In genomic region chr10:71527135-71527534, GRCh38 we compare ENCODE assay signal across 19 cellular contexts.
DNase-seq lines count a peak whose midpoint lies in the region; ATAC-seq, FAIRE-seq and TF ChIP-seq lines count a peak whose summit lies in the region.
"Had no signal": no experiment of that assay in that cellular context is flagged by ENCODE, and none has a peak within 500 bp of the region (broad histone marks: within the 10 kb centered on the region; RNA-seq: fewer than 3 reads in every experiment).

No MANE protein-coding gene starts in this region.

- no peaks in the 10 kb centered on the region for H3K36me3 Mint-ChIP-seq in nephron progenitor cell (ENCODE audit: low read depth)

- intact Hi-C loops in HepG2 (cut with micrococcal nuclease; ENCODE audit: unreplicated experiment), result no loop called here

- no peak for FAIRE-seq in HepG2 (lab: Jason Lieb, UNC)
- FAIRE-seq: D721Med, urothelium cell line had no signal

- peaks cover 27% of the 10 kb centered on the region for H3K27me3 Mint-ChIP-seq in nephron progenitor cell (ENCODE audit: low read depth, poor library complexity)

- H2AFZ ChIP-seq in HepG2 (ENCODE audit: low read length), result no peak overlapping the region
- H2AFZ ChIP-seq: GM23248 had no signal

- POLR2A ChIA-PET in HepG2 (lab: Yijun Ruan, JAX), result no interaction called here

- H3K27me3 ChIP-seq in liver (ENCODE audit: control insufficient read depth in 4 of 4, insufficient read depth in 4 of 4, low read length in 3 of 4), result no peaks in the 10 kb centered on the region
- peaks cover 3 to 28% of the 10 kb centered on the region in 2 experiments; a peak in 4 of 5 replicates for H3K27me3 ChIP-seq in HepG2 (ENCODE audit: control insufficient read depth in 1 of 2, insufficient read depth in 2 of 2, low read length in 2 of 2)
- H3K27me3 ChIP-seq: heart left ventricle had no signal

- CTCF ChIA-PET in HepG2 (lab: Yijun Ruan, JAX; ENCODE audit: low intra/inter-chr PET ratio, low total read pairs), result no interaction called here

- DNase-seq in HepG2 (ENCODE audit: low spot score), result no peak
- peak; percentile 58 for DNase-seq in cerebellar cortex (ENCODE audit: low spot score)
- DNase-seq in nephron progenitor cell, result peak; percentile 78
- DNase-seq in cerebellar nuclear complex (lab: John Stamatoyannopoulos, UW), result no peak
- DNase-seq in NAMALWA (ENCODE audit: low spot score), result no peak
- DNase-seq in LoVo (ENCODE audit: low spot score), result no peak
- DNase-seq in NCI-H526 (lab: John Stamatoyannopoulos, UW), result no peak
- DNase-seq: activated CD8-positive, alpha-beta memory T cell treated with anti-CD3 and anti-CD28 coated beads for 24 hours; activated T-cell treated with anti-CD3 and anti-CD28 coated beads, Interleukin-2, amount 50 U/mL, for 24 hours; amniotic stem cell; GM23248; heart left ventricle; NCI-H524 treated with DMSO at 0.1 percent for 48 hours; SW 1271 had no signal

- H3K9ac ChIP-seq in liver (ENCODE audit: low read depth in 1 of 2, low read length in 2 of 2) (no peak overlapping the region), HepG2 (ENCODE audit: insufficient read depth, low read depth, low read length) (no peak overlapping the region)
- H3K9ac ChIP-seq: GM23248 had no signal

- TF ChIP-seq POLR2A in HepG2 (IDR thresholded peaks at IDR 0.05; ENCODE audit: insufficient read depth in 1 of 2, low read depth in 2 of 2, low read length in 2 of 2), result no peak

- TF ChIP-seq CTCF in liver (IDR thresholded peaks at IDR 0.05; ENCODE audit: low read depth, low read length, missing input control), result no peak
- no peak for TF ChIP-seq CTCF in HepG2 (CRISPR knock-in tag; IDR thresholded peaks at IDR 0.05)
- no peak for TF ChIP-seq CTCF in nephron progenitor cell (IDR thresholded peaks at IDR 0.05)

- in situ Hi-C loops in HepG2 (cut with HindIII; ENCODE audit: extremely low pct_ligation_motif_present, low pct_unique_long_range_greater_than_20kb), result no loop called here

- no peak for ATAC-seq in HepG2

- TF ChIP-seq EP300 in HepG2 (IDR thresholded peaks at IDR 0.05; ENCODE audit: low read depth in 2 of 2, low read length in 2 of 2), result no peak
- no peak for TF ChIP-seq EP300 in HepG2 (CRISPR knock-in tag; IDR thresholded peaks at IDR 0.05; ENCODE audit: borderline replicate concordance)

- 34% methylated on average over 12 of the region's 12 CpGs for WGBS in liver
- no CpG with 5 or more reads among the region's 12 CpGs for WGBS in HepG2 (ENCODE audit: low lambda C conversion rate)

- no peak overlapping the region for H3K4me2 ChIP-seq in HepG2 (ENCODE audit: low read depth, low read length)

- H3K27ac ChIP-seq in liver (ENCODE audit: low read depth in 1 of 2, low read length in 2 of 2) (no peak overlapping the region), HepG2 (ENCODE audit: extremely low read length, insufficient read depth, low read length) (no peak overlapping the region)
- H3K27ac ChIP-seq: epithelial cell of prostate, GM23248, heart left ventricle had no signal

- peaks cover 0 to 15% (median 6%) of the 10 kb centered on the region in 4 donors for H3K4me1 ChIP-seq in liver (ENCODE audit: control insufficient read depth in 4 of 4, insufficient read depth in 4 of 4, low read length in 3 of 4)
- peaks cover 7% of the 10 kb centered on the region for H3K4me1 ChIP-seq in HepG2 (ENCODE audit: insufficient read depth, low read length)

- H3K27ac Mint-ChIP-seq in nephron progenitor cell, result no peak overlapping the region
- H3K27ac Mint-ChIP-seq: activated T-cell treated with anti-CD3 and anti-CD28 coated beads, Interleukin-2, amount 50 U/mL, for 24 hours had no signal

- no peaks in the 10 kb centered on the region for H4K20me1 ChIP-seq in HepG2 (ENCODE audit: insufficient read depth, low read length)

- no TSS peak for BruUV-seq in HepG2 (replicated peaks; lab: Mats Ljungman, UMichigan)

- H3K4me3 Mint-ChIP-seq in nephron progenitor cell, result no peak overlapping the region
- H3K4me3 Mint-ChIP-seq: activated T-cell treated with anti-CD3 and anti-CD28 coated beads, Interleukin-2, amount 50 U/mL, for 24 hours had no signal

- H3K79me2 ChIP-seq in HepG2 (ENCODE audit: insufficient read depth, low read length), result no peaks in the 10 kb centered on the region

- TF ChIP-seq RAD21 in liver (IDR thresholded peaks at IDR 0.05), result no peak
- TF ChIP-seq RAD21 in HepG2 (CRISPR knock-in tag; IDR thresholded peaks at IDR 0.05), result no peak

- no peaks in the 10 kb centered on the region for H3K9me3 Mint-ChIP-seq in nephron progenitor cell

- H3K36me3 ChIP-seq in liver (ENCODE audit: control insufficient read depth in 4 of 4, insufficient read depth in 3 of 4, low read depth in 1 of 4, low read length in 3 of 4), result no peaks in the 10 kb centered on the region
- H3K36me3 ChIP-seq in HepG2 (replicated peaks in 1 of 2; ENCODE audit: control insufficient read depth in 1 of 2, insufficient read depth in 2 of 2, low read length in 2 of 2), result no peaks in the 10 kb centered on the region
- H3K36me3 ChIP-seq: heart left ventricle had no signal

- H3K4me1 Mint-ChIP-seq in nephron progenitor cell, result peaks cover 77% of the 10 kb centered on the region

- no peak overlapping the region for H3K4me3 ChIP-seq in liver (ENCODE audit: low read depth in 1 of 3, low read length in 3 of 3)
- H3K4me3 ChIP-seq in HepG2 (replicated peaks in 1 of 3; ENCODE audit: insufficient read depth in 1 of 3, low read depth in 2 of 3, low read length in 3 of 3), result no peak overlapping the region
- H3K4me3 ChIP-seq: GM23248, heart left ventricle, lung had no signal

- H3K9me3 ChIP-seq in liver (ENCODE audit: control insufficient read depth in 4 of 4, low read length in 3 of 4), result no peaks in the 10 kb centered on the region
- H3K9me3 ChIP-seq in HepG2 (ENCODE audit: low read length), result no peaks in the 10 kb centered on the region
- H3K9me3 ChIP-seq: heart left ventricle had no signal

TF ChIP-seq in liver, 16 proteins besides CTCF, POLR2A, EP300 and RAD21 (continues in another document):
- no peak for TF ChIP-seq EGR1 (IDR thresholded peaks at IDR 0.05; ENCODE audit: low read depth in 2 of 2)
- no peak for TF ChIP-seq GABPA (IDR thresholded peaks at IDR 0.05 in 1 of 2, conservative IDR thresholded peaks at IDR 0.05 in 1 of 2)
- no peak for TF ChIP-seq JUND (IDR thresholded peaks at IDR 0.05)
- no peak for TF ChIP-seq NR2F2 (IDR thresholded peaks at IDR 0.05)
- TF ChIP-seq SP1 (IDR thresholded peaks at IDR 0.05), result no peak
- no peak for TF ChIP-seq YY1 (IDR thresholded peaks at IDR 0.05)
- TF ChIP-seq TAF1 (conservative IDR thresholded peaks at IDR 0.05), result no peak
- TF ChIP-seq FOXA1 (IDR thresholded peaks at IDR 0.05), result no peak
- TF ChIP-seq HNF4G (IDR thresholded peaks at IDR 0.05), result no peak
- TF ChIP-seq FOXA2 (IDR thresholded peaks at IDR 0.05), result no peak
- TF ChIP-seq MAX (IDR thresholded peaks at IDR 0.05), result no peak
- no peak for TF ChIP-seq ATF3 (IDR thresholded peaks at IDR 0.05)

TF ChIP-seq in HepG2, 621 proteins besides CTCF, POLR2A, EP300 and RAD21:
- TF ChIP-seq AGO2 (optimal IDR thresholded peaks at IDR 0.05; ENCODE audit: low read depth, low read length), result no peak
- TF ChIP-seq SMAD1 (CRISPR knock-in tag; IDR thresholded peaks at IDR 0.05; ENCODE audit: borderline replicate concordance, low read depth), result no peak
- no peak for TF ChIP-seq HDAC6 (IDR thresholded peaks at IDR 0.05; ENCODE audit: low read depth, low read length)
- no peak for TF ChIP-seq MLXIP (CRISPR knock-in tag; IDR thresholded peaks at IDR 0.05; ENCODE audit: borderline replicate concordance)
- TF ChIP-seq FOXK1 (CRISPR knock-in tag; IDR thresholded peaks at IDR 0.05; ENCODE audit: borderline replicate concordance, low read depth), result no peak
TF ChIP-seq in HepG2: peak in this region for 0.

Comparison
In these comparisons a context has a peak if more than half of its experiments do, and no peak if none do; other contexts are left out.
1. DNase-seq: peak in cerebellar cortex (single experiment) and nephron progenitor cell (single experiment); none in HepG2 (single experiment), cerebellar nuclear complex (0 of 2), NAMALWA (single experiment), LoVo (single experiment) and NCI-H526 (0 of 2).